In the genomic region with DNA sequence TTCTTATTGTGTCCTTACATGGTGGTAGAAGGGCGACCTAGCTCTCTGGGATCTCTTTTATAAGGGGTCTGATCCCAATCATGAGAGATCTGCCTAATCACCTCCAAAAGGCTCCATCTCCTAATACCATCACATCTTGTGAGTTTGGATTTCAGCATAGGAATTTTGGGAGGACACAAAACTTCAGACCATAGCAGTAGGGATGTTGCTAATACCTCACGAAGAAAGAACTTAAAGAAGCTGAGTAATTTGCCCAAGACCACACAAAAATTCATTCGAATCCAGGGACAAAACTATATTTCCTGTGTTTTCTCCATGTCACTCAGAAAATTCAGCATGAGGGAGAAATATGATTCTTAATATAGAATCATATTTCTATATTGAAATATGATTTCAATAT, we compare ENCODE assay signal across 1 cellular context.
TF ChIP-seq lines count a peak whose summit lies in the region.

No MANE protein-coding gene starts in this region.

TF ChIP-seq in endothelial cell of umbilical vein, 7 proteins besides CTCF, POLR2A, EP300 and RAD21:
- no peak for TF ChIP-seq EZH2 (IDR thresholded peaks at IDR 0.05; ENCODE audit: borderline replicate concordance, low read depth, low read length, severe bottlenecking)
- TF ChIP-seq, protein P1, sequence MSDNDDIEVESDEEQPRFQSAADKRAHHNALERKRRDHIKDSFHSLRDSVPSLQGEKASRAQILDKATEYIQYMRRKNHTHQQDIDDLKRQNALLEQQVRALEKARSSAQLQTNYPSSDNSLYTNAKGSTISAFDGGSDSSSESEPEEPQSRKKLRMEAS (IDR thresholded peaks at IDR 0.05; ENCODE audit: insufficient read depth, insufficient read length): no peak
TF ChIP-seq in endothelial cell of umbilical vein: peak in this region for 0.
